ENCODE assay signal across 16 cellular contexts in genomic region chr6:53474010-53474409, GRCh38.
A peak's percentile ranks its signal among the peaks of the same experiment; 100 is the strongest.
DNase-seq lines count a peak whose midpoint lies in the region; ATAC-seq and TF ChIP-seq lines count a peak whose summit lies in the region.
"Had no signal": no experiment of that assay in that cellular context is flagged by ENCODE, and none has a peak within 500 bp of the region (broad histone marks: within the 10 kb centered on the region; RNA-seq: fewer than 3 reads in every experiment).

No MANE protein-coding gene starts in this region.

- peaks cover 10% of the 10 kb centered on the region for H3K4me1 ChIP-seq in mammary epithelial cell (ENCODE audit: insufficient read depth, low read length)
- no peaks in the 10 kb centered on the region for H3K4me1 ChIP-seq in GM23338 (ENCODE audit: insufficient read depth)
- peaks cover 14% of the 10 kb centered on the region for H3K4me1 ChIP-seq in testis
- H3K4me1 ChIP-seq: BLaER1 treated with 17β-estradiol and CSF1 and Interleukin-3, amounts not matched to agents 10 nM and 100 nM had no signal

- WGBS in mammary epithelial cell (ENCODE audit: low coverage, missing lambda C conversion rate) = 100% methylated on average over 2 of the region's 2 CpGs
- WGBS in testis, 2 donors = 66 to 91% methylated on average over 2 of the region's 2 CpGs

- no peak overlapping the region for H3K4me3 ChIP-seq in mammary epithelial cell (replicated peaks in 1 of 3; ENCODE audit: insufficient read depth in 1 of 3, low read depth in 2 of 3, low read length in 3 of 3)
- no peak overlapping the region for H3K4me3 ChIP-seq in GM23338
- H3K4me3 ChIP-seq in epithelial cell of esophagus (ENCODE audit: low read length) = no peak overlapping the region
- H3K4me3 ChIP-seq in testis = no peak overlapping the region
- H3K4me3 ChIP-seq: BLaER1 treated with 17β-estradiol and CSF1 and Interleukin-3, amounts not matched to agents 10 nM and 100 nM had no signal

- no peak overlapping the region for H3K27ac ChIP-seq in mammary epithelial cell (ENCODE audit: insufficient read depth, low read depth, low read length)
- no peak overlapping the region for H3K27ac ChIP-seq in GM23338 (ENCODE audit: low read depth)
- H3K27ac ChIP-seq in testis = peak overlapping the region; percentile 37 to 60
- H3K27ac ChIP-seq: BLaER1 treated with 17β-estradiol and CSF1 and Interleukin-3, amounts not matched to agents 10 nM and 100 nM had no signal

- H3K27me3 ChIP-seq in mammary epithelial cell (ENCODE audit: insufficient read depth, low read length) (no peaks in the 10 kb centered on the region), GM23338 (ENCODE audit: insufficient read depth) (no peaks in the 10 kb centered on the region), testis (no peaks in the 10 kb centered on the region)
- H3K27me3 ChIP-seq: BLaER1 treated with 17β-estradiol and CSF1 and Interleukin-3, amounts not matched to agents 10 nM and 100 nM had no signal

- H3K4me2 ChIP-seq in mammary epithelial cell (ENCODE audit: insufficient read depth, low read depth, low read length) (no peak overlapping the region), GM23338 (no peak overlapping the region)
- H3K4me2 ChIP-seq: BLaER1 treated with 17β-estradiol and CSF1 and Interleukin-3, amounts not matched to agents 10 nM and 100 nM had no signal

- DNase-seq in mammary epithelial cell (peak; percentile 21), MCF 10A (ENCODE audit: unreplicated experiment) (no peak), GM23338 (ENCODE audit: low spot score) (no peak), epithelial cell of esophagus (ENCODE audit: low read depth) (peak; percentile 59), testis (no peak)
- no peak for DNase-seq in stimulated activated CD4-positive, alpha-beta T cell treated with anti-CD3 and anti-CD28 coated beads, Interleukin-1b, Interleukin-23, amount 100 ng/mL, for 48 hours
- DNase-seq: CD4-positive, CD25-positive, alpha-beta regulatory T cell; CD8-positive, alpha-beta memory T cell; COR-L47; GDM1; H9; KBM-7 had no signal

- H3K9ac ChIP-seq in mammary epithelial cell (ENCODE audit: insufficient read depth, low read length) = no peak overlapping the region
- H3K9ac ChIP-seq: BLaER1 treated with 17β-estradiol and CSF1 and Interleukin-3, amounts not matched to agents 10 nM and 100 nM had no signal

- intact Hi-C loops in mammary epithelial cell (cut with micrococcal nuclease) (no loop called here), MCF 10A (cut with micrococcal nuclease) (no loop called here), testis (cut with DNase I; ENCODE audit: low total_unique reads) (no loop called here)

- TF ChIP-seq CTCF in mammary epithelial cell (conservative IDR thresholded peaks at IDR 0.05 in 1 of 2, IDR thresholded peaks at IDR 0.05 in 1 of 2; ENCODE audit: extremely low read depth in 1 of 2, insufficient read depth in 1 of 2, low read depth in 1 of 2, low read length in 2 of 2) (no peak), MCF 10A (IDR thresholded peaks at IDR 0.05; ENCODE audit: unreplicated experiment) (no peak), GM23338 (conservative IDR thresholded peaks at IDR 0.05; ENCODE audit: low read depth in 2 of 2) (no peak), epithelial cell of esophagus (IDR thresholded peaks at IDR 0.05; ENCODE audit: insufficient read depth, low read depth, low read length, missing control alignments) (no peak), testis (IDR thresholded peaks at IDR 0.05) (no peak)

- dilution Hi-C loops in mammary epithelial cell (cut with HindIII; ENCODE audit: low sequenced_read_pairs) = no loop called here

- no peaks in the 10 kb centered on the region for H3K36me3 Mint-ChIP-seq in MCF 10A (ENCODE audit: insufficient read depth, unreplicated experiment)
- H3K36me3 Mint-ChIP-seq in GM23338 (ENCODE audit: low read depth) = no peaks in the 10 kb centered on the region
- H3K36me3 Mint-ChIP-seq: CD4-positive, CD25-positive, alpha-beta regulatory T cell; CD8-positive, alpha-beta memory T cell; IgD-negative memory B cell had no signal

- no peaks in the 10 kb centered on the region for H3K79me2 ChIP-seq in mammary epithelial cell (ENCODE audit: insufficient read depth, low read length)
- H3K79me2 ChIP-seq in GM23338 (replicated peaks; ENCODE audit: insufficient read depth) = no peaks in the 10 kb centered on the region

- no peaks in the 10 kb centered on the region for H3F3A ChIP-seq in GM23338 (replicated peaks; ENCODE audit: low read depth)

- CTCF ChIA-PET in mammary epithelial cell (lab: Charles Lee; ENCODE audit: low non-redundant PET) (no interaction called here), MCF 10A (lab: Yijun Ruan, JAX) (interaction anchor here (0.7 to 1.3 kb wide), 2 partner anchors 9 to 10 kb away, joined by 3 to 5 read pairs; no protein-coding TSS in a partner anchor)

- H3K4me3 Mint-ChIP-seq in MCF 10A (ENCODE audit: unreplicated experiment) (no peak overlapping the region), GM23338 (no peak overlapping the region)
- H3K4me3 Mint-ChIP-seq: B cell; CD4-positive, CD25-positive, alpha-beta regulatory T cell; CD8-positive, alpha-beta memory T cell; H9; IgD-negative memory B cell had no signal

- no peaks in the 10 kb centered on the region for H3K36me3 ChIP-seq in mammary epithelial cell (ENCODE audit: insufficient read depth, low read length)
- H3K36me3 ChIP-seq in GM23338 (ENCODE audit: insufficient read depth) = no peaks in the 10 kb centered on the region
- H3K36me3 ChIP-seq in testis (ENCODE audit: low read depth, missing control alignments) = no peaks in the 10 kb centered on the region
- H3K36me3 ChIP-seq: BLaER1 treated with 17β-estradiol and CSF1 and Interleukin-3, amounts not matched to agents 10 nM and 100 nM had no signal

- BruUV-seq in mammary epithelial cell (replicated peaks; lab: Mats Ljungman, UMichigan) (no TSS peak), MCF 10A (replicated peaks; lab: Mats Ljungman, UMichigan) (no TSS peak)

- ATAC-seq in GM23338 (no peak), HG02884 (IDR thresholded peaks at IDR 0.05; ENCODE audit: unreplicated experiment) (no peak)

- in situ Hi-C loops in mammary epithelial cell (cut with MboI; ENCODE audit: low sequenced_read_pairs in 2 of 2) = loop anchor here in 1 of 2 donors (10.0 kb wide), 1 partner anchor 299 kb away; no protein-coding TSS in a partner anchor

- POLR2A ChIA-PET in MCF 10A (lab: Yijun Ruan, JAX) = interaction anchor here (1.0 kb wide), 1 partner anchor 9 kb away, joined by 4 read pairs; no protein-coding TSS in a partner anchor

- H4K20me1 ChIP-seq in mammary epithelial cell (ENCODE audit: insufficient read depth, low read length) = no peaks in the 10 kb centered on the region
- H4K20me1 ChIP-seq in GM23338 (replicated peaks; ENCODE audit: insufficient read depth) = no peaks in the 10 kb centered on the region
- H4K20me1 ChIP-seq: BLaER1 treated with 17β-estradiol and CSF1 and Interleukin-3, amounts not matched to agents 10 nM and 100 nM had no signal

- TF ChIP-seq POLR2A in testis (IDR thresholded peaks at IDR 0.05) = no peak

- H3K27me3 Mint-ChIP-seq in MCF 10A (ENCODE audit: insufficient read depth, unreplicated experiment) (no peaks in the 10 kb centered on the region), GM23338 (ENCODE audit: insufficient read depth, low read depth, poor library complexity) (no peaks in the 10 kb centered on the region)
- H3K27me3 Mint-ChIP-seq: B cell, IgD-negative memory B cell had no signal

- H3K9me2 ChIP-seq in GM23338 (ENCODE audit: insufficient read depth) = no peaks in the 10 kb centered on the region

- no peak overlapping the region for H2AFZ ChIP-seq in mammary epithelial cell (ENCODE audit: low read depth, low read length)
- H2AFZ ChIP-seq in GM23338 = 0 out of 2 replicates have a peak overlapping the region, but pooled peaks have one; percentile 16

- H3K9me3 ChIP-seq in mammary epithelial cell (replicated peaks; ENCODE audit: insufficient read depth, low read length) = no peaks in the 10 kb centered on the region
- no peaks in the 10 kb centered on the region for H3K9me3 ChIP-seq in testis
- H3K9me3 ChIP-seq: BLaER1 treated with 17β-estradiol and CSF1 and Interleukin-3, amounts not matched to agents 10 nM and 100 nM had no signal

- H3K4me1 Mint-ChIP-seq in MCF 10A (ENCODE audit: insufficient read depth, unreplicated experiment) = peaks cover 14% of the 10 kb centered on the region
- H3K4me1 Mint-ChIP-seq in GM23338 = no peaks in the 10 kb centered on the region
- H3K4me1 Mint-ChIP-seq: H9 had no signal

- H3K27ac Mint-ChIP-seq in MCF 10A (ENCODE audit: low read depth, unreplicated experiment) (no peak overlapping the region), GM23338 (no peak overlapping the region)
- H3K27ac Mint-ChIP-seq: B cell; CD4-positive, CD25-positive, alpha-beta regulatory T cell; CD8-positive, alpha-beta memory T cell; H9; IgD-negative memory B cell had no signal

- no peaks in the 10 kb centered on the region for H3K9me3 Mint-ChIP-seq in MCF 10A (ENCODE audit: unreplicated experiment)
- no peaks in the 10 kb centered on the region for H3K9me3 Mint-ChIP-seq in GM23338
- H3K9me3 Mint-ChIP-seq: CD4-positive, CD25-positive, alpha-beta regulatory T cell; CD8-positive, alpha-beta memory T cell; H9; IgD-negative memory B cell had no signal

TF ChIP-seq in GM23338, 12 proteins besides CTCF, POLR2A, EP300 and RAD21 (continues in another document):
- TF ChIP-seq ETS1 (IDR thresholded peaks at IDR 0.05) (no peak), NANOG (IDR thresholded peaks at IDR 0.05; ENCODE audit: borderline replicate concordance) (no peak), POLR2AphosphoS5 (IDR thresholded peaks at IDR 0.05; ENCODE audit: low read depth) (no peak), EZH2 (IDR thresholded peaks at IDR 0.05; ENCODE audit: low read depth, unreplicated experiment) (no peak)

Comparison
In these comparisons a context has a peak if more than half of its experiments do, and no peak if none do; other contexts are left out.
1. DNase-seq: peak in mammary epithelial cell (single experiment) and epithelial cell of esophagus (single experiment); none in MCF 10A (single experiment), GM23338 (single experiment), testis (single experiment) and stimulated activated CD4-positive, alpha-beta T cell treated with anti-CD3 and anti-CD28 coated beads, Interleukin-1b, Interleukin-23, amount 100 ng/mL, for 48 hours (single experiment).
2. H3K27ac ChIP-seq: peak in testis (2 of 2); none in mammary epithelial cell (single experiment) and GM23338 (single experiment).